In genomic region chr3:146164506-146164905, GRCh38 we compare ENCODE assay signal across 1 cellular context.
TF ChIP-seq lines count a peak whose summit lies in the region.

No MANE protein-coding gene starts in this region.

TF ChIP-seq in SK-N-SH treated with all-trans-retinoic acid at 6 μM for 48 hours, 23 proteins besides CTCF, POLR2A, EP300 and RAD21 (continued from another document):
- TF ChIP-seq, protein P1, sequence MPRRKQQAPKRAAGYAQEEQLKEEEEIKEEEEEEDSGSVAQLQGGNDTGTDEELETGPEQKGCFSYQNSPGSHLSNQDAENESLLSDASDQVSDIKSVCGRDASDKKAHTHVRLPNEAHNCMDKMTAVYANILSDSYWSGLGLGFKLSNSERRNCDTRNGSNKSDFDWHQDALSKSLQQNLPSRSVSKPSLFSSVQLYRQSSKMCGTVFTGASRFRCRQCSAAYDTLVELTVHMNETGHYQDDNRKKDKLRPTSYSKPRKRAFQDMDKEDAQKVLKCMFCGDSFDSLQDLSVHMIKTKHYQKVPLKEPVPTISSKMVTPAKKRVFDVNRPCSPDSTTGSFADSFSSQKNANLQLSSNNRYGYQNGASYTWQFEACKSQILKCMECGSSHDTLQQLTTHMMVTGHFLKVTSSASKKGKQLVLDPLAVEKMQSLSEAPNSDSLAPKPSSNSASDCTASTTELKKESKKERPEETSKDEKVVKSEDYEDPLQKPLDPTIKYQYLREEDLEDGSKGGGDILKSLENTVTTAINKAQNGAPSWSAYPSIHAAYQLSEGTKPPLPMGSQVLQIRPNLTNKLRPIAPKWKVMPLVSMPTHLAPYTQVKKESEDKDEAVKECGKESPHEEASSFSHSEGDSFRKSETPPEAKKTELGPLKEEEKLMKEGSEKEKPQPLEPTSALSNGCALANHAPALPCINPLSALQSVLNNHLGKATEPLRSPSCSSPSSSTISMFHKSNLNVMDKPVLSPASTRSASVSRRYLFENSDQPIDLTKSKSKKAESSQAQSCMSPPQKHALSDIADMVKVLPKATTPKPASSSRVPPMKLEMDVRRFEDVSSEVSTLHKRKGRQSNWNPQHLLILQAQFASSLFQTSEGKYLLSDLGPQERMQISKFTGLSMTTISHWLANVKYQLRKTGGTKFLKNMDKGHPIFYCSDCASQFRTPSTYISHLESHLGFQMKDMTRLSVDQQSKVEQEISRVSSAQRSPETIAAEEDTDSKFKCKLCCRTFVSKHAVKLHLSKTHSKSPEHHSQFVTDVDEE (CRISPR knock-in tag; IDR thresholded peaks at IDR 0.05): no peak
- TF ChIP-seq BACH2 (CRISPR knock-in tag; IDR thresholded peaks at IDR 0.05; ENCODE audit: borderline replicate concordance): no peak
- no peak for TF ChIP-seq GLIS3 (CRISPR knock-in tag; IDR thresholded peaks at IDR 0.05)
- no peak for TF ChIP-seq OSR1 (CRISPR knock-in tag; IDR thresholded peaks at IDR 0.05)
- no peak for TF ChIP-seq ZNF565 (CRISPR knock-in tag; conservative IDR thresholded peaks at IDR 0.05; ENCODE audit: low read depth)
- TF ChIP-seq ZFP3 (CRISPR knock-in tag; IDR thresholded peaks at IDR 0.05): no peak
- no peak for TF ChIP-seq TCF4 (CRISPR knock-in tag; IDR thresholded peaks at IDR 0.05; ENCODE audit: borderline replicate concordance)
- TF ChIP-seq PATZ1 (CRISPR knock-in tag; IDR thresholded peaks at IDR 0.05; ENCODE audit: borderline replicate concordance): no peak
- no peak for TF ChIP-seq ZNF70 (CRISPR knock-in tag; IDR thresholded peaks at IDR 0.05)
- TF ChIP-seq SNAI2 (CRISPR knock-in tag; IDR thresholded peaks at IDR 0.05): no peak
- TF ChIP-seq ZFP30 (CRISPR knock-in tag; IDR thresholded peaks at IDR 0.05): no peak
- TF ChIP-seq, protein P2, sequence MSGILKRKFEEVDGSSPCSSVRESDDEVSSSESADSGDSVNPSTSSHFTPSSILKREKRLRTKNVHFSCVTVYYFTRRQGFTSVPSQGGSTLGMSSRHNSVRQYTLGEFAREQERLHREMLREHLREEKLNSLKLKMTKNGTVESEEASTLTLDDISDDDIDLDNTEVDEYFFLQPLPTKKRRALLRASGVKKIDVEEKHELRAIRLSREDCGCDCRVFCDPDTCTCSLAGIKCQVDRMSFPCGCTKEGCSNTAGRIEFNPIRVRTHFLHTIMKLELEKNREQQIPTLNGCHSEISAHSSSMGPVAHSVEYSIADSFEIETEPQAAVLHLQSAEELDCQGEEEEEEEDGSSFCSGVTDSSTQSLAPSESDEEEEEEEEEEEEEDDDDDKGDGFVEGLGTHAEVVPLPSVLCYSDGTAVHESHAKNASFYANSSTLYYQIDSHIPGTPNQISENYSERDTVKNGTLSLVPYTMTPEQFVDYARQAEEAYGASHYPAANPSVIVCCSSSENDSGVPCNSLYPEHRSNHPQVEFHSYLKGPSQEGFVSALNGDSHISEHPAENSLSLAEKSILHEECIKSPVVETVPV (CRISPR knock-in tag; IDR thresholded peaks at IDR 0.05): no peak
